ENCODE assay signal across 16 cellular contexts in the genomic region with DNA sequence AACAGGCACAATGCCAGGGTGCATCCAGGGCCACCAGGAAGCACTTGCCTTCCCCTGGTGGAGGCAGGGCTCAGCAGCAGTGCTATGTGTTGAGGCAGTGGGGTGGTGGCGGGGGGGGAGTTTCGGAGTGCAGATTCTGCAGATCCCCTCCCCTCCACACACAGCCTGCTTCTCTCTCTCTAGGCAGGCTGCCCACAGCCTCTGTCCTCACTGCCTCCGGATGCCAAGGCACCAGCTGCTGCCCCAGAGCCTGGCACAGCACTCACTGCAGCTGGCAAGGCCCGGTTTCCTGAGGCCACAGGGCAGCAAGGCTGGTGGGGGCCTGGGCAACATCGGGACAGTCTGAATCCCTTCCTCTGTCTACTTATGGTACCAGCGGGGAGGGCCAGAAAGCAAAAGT. TPM values are rescaled to one million over a fixed set of nuclear protein-coding genes. Genes with fewer than 3 reads are reported as not detected.
DNase-seq lines count a peak whose midpoint lies in the region; ATAC-seq, FAIRE-seq and TF ChIP-seq lines count a peak whose summit lies in the region.
"Had no signal": no experiment of that assay in that cellular context is flagged by ENCODE, and none has a peak within 500 bp of the region (broad histone marks: within the 10 kb centered on the region; RNA-seq: fewer than 3 reads in every experiment).

No MANE protein-coding gene starts in this region.

- TF ChIP-seq POLR2A in adrenal gland (IDR thresholded peaks at IDR 0.05): no peak

- WGBS in adrenal gland, 4 donors: 41 to 60% (median 47%) methylated on average over 4 to 6 of the region's 6 CpGs

- peaks cover 44 to 72% (median 61%) of the 10 kb centered on the region in 10 experiments for H3K4me1 ChIP-seq in BLaER1 treated with 17β-estradiol and CSF1 and Interleukin-3, amounts not matched to agents 10 nM and 100 nM
- peaks cover 0 to 18% of the 10 kb centered on the region in 2 donors for H3K4me1 ChIP-seq in adrenal gland (replicated peaks in 1 of 2)
- peaks cover 29% of the 10 kb centered on the region for H3K4me1 ChIP-seq in left ventricle myocardium inferior

- peaks cover 11% of the 10 kb centered on the region for H3K4me1 Mint-ChIP-seq in T-helper 17 cell

- no peak overlapping the region for H3K27ac Mint-ChIP-seq in T-helper 17 cell

- no peaks in the 10 kb centered on the region for H3K36me3 ChIP-seq in BLaER1 treated with 17β-estradiol and CSF1 and Interleukin-3, amounts not matched to agents 10 nM and 100 nM
- H3K36me3 ChIP-seq in adrenal gland (replicated peaks in 1 of 2) (no peaks in the 10 kb centered on the region), left ventricle myocardium inferior (no peaks in the 10 kb centered on the region)
- H3K36me3 ChIP-seq: esophagus muscularis mucosa had no signal

- intact Hi-C loops in adrenal gland (cut with DNase I): loop anchor here in 1 of 2 donors (5.0 kb wide), 1 partner anchor 35 kb away; a partner anchor contains a TSS
- intact Hi-C loops in left ventricle myocardium inferior (cut with micrococcal nuclease): no loop called here
- intact Hi-C loops in posterior cingulate gyrus (cut with DNase I): loop anchor here (5.0 kb wide), 2 partner anchors 35 to 90 kb away; a partner anchor contains a TSS

- H3K27me3 Mint-ChIP-seq in T-helper 17 cell: peaks cover 23% of the 10 kb centered on the region

- H3K4me2 ChIP-seq in BLaER1 treated with 17β-estradiol and CSF1 and Interleukin-3, amounts not matched to agents 10 nM and 100 nM: peak overlapping the region; percentile 63 to 95 (median 90); a peak in 20 of 22 replicates

- FAIRE-seq in RCC 7860 (lab: Jason Lieb, UNC): no peak
- FAIRE-seq: GM12891 had no signal

- H3K27ac ChIP-seq in BLaER1 treated with 17β-estradiol and CSF1 and Interleukin-3, amounts not matched to agents 10 nM and 100 nM: peak overlapping the region in 8 of 11 experiments; percentile 10 to 81 (median 66); a peak in 12 of 22 replicates
- H3K27ac ChIP-seq in adrenal gland (no peak overlapping the region), left ventricle myocardium inferior (replicated peaks) (peak overlapping the region; percentile 89)

- no peaks in the 10 kb centered on the region for H3K36me3 Mint-ChIP-seq in T-helper 17 cell (ENCODE audit: low read depth)

- DNase-seq in adrenal gland (peak in 6 of 7 donors; percentile 13 to 60 (median 36)), left ventricle myocardium inferior (peak; percentile 55), posterior cingulate gyrus (peak; percentile 92 to 99 (median 96)), T-helper 17 cell (no peak), RCC 7860 (ENCODE audit: low spot score) (no peak), kidney glomerular epithelial cell (lab: John Stamatoyannopoulos, UW) (no peak)
- no peak for DNase-seq in stimulated activated naive CD4-positive, alpha-beta T cell treated with Interleukin-2 at 50 U/mL for 16 hours (lab: John Stamatoyannopoulos, UW)
- DNase-seq: activated CD4-positive, alpha-beta T cell treated with anti-CD3 and anti-CD28 coated beads, Interleukin-2, amount 50 U/mL, for 4 hours; cerebellar nuclear complex; NCI-H2171 treated with DMSO at 0.1 percent for 48 hours; stimulated activated CD4-positive, alpha-beta T cell treated with anti-CD3 and anti-CD28 coated beads, Interleukin-15, amount 100 ng/mL, for 24 hours; T1000 had no signal

- no peaks in the 10 kb centered on the region for H3K9me3 ChIP-seq in BLaER1 treated with 17β-estradiol and CSF1 and Interleukin-3, amounts not matched to agents 10 nM and 100 nM (replicated peaks in 1 of 11)
- H3K9me3 ChIP-seq in adrenal gland (replicated peaks in 1 of 3): no peaks in the 10 kb centered on the region
- no peaks in the 10 kb centered on the region for H3K9me3 ChIP-seq in left ventricle myocardium inferior (replicated peaks)
- H3K9me3 ChIP-seq in T-helper 17 cell (ENCODE audit: control insufficient read depth, low read length, poor library complexity, severe bottlenecking): no peaks in the 10 kb centered on the region
- H3K9me3 ChIP-seq: esophagus muscularis mucosa had no signal

- H3K9ac ChIP-seq in BLaER1 treated with 17β-estradiol and CSF1 and Interleukin-3, amounts not matched to agents 10 nM and 100 nM: peak overlapping the region in 8 of 11 experiments; percentile 11 to 61 (median 42); a peak in 11 of 22 replicates

- H4K20me1 ChIP-seq in BLaER1 treated with 17β-estradiol and CSF1 and Interleukin-3, amounts not matched to agents 10 nM and 100 nM: no peaks in the 10 kb centered on the region

- TF ChIP-seq CTCF in adrenal gland (IDR thresholded peaks at IDR 0.05): no peak
- no peak for TF ChIP-seq CTCF in left ventricle myocardium inferior (IDR thresholded peaks at IDR 0.05; ENCODE audit: borderline replicate concordance)

- no peak overlapping the region for H3K4me3 ChIP-seq in BLaER1 treated with 17β-estradiol and CSF1 and Interleukin-3, amounts not matched to agents 10 nM and 100 nM
- H3K4me3 ChIP-seq in adrenal gland: no peak overlapping the region
- no peak overlapping the region for H3K4me3 ChIP-seq in left ventricle myocardium inferior
- H3K4me3 ChIP-seq: esophagus muscularis mucosa had no signal

- H3K4me3 Mint-ChIP-seq in T-helper 17 cell: no peak overlapping the region

- no peak for ATAC-seq in T-helper 17 cell

- H3K27me3 ChIP-seq in BLaER1 treated with 17β-estradiol and CSF1 and Interleukin-3, amounts not matched to agents 10 nM and 100 nM: no peaks in the 10 kb centered on the region
- H3K27me3 ChIP-seq in adrenal gland (no peaks in the 10 kb centered on the region), left ventricle myocardium inferior (ENCODE audit: low read depth) (peaks cover 2% of the 10 kb centered on the region)
- H3K27me3 ChIP-seq: esophagus muscularis mucosa had no signal

RNA-seq across cellular contexts. Expression of a gene that starts 35.8 kb away (rescaled TPM):
- 10 to 100 TPM in 3 of 8 donors, 1 to 10 TPM in 5; 1.7 to 17.1 (median 4.3) TPM for total RNA-seq in adrenal gland
- polyA plus RNA-seq in adrenal gland: 10 to 100 TPM in 1 of 3 donors, 1 to 10 TPM in 2; 3.3 to 13.6 (median 6.2) TPM
- total RNA-seq in left ventricle myocardium inferior: 0.71 TPM
- under 1 TPM; 0.21 to 0.32 TPM for total RNA-seq in T-helper 17 cell

RNA-seq across cellular contexts. Expression of a gene that starts 56.7 kb away (rescaled TPM):
- 10 to 100 TPM in 5 of 8 donors, 1 to 10 TPM in 3; 3.6 to 23.9 (median 12.3) TPM for total RNA-seq in adrenal gland
- polyA plus RNA-seq in adrenal gland: 10 to 100 TPM in 2 of 3 donors, 1 to 10 TPM in 1; 5.4 to 81.9 (median 35.0) TPM
- total RNA-seq in left ventricle myocardium inferior: 21.1 TPM
- total RNA-seq in T-helper 17 cell: 100 to 1,000 TPM; 464 to 502 TPM
- total RNA-seq: Daoy had no signal

Comparison
In these comparisons a context has a peak if more than half of its experiments do, and no peak if none do; other contexts are left out.
1. H3K27ac ChIP-seq: peak in BLaER1 treated with 17β-estradiol and CSF1 and Interleukin-3, amounts not matched to agents 10 nM and 100 nM (8 of 11) and left ventricle myocardium inferior (single experiment); none in adrenal gland (0 of 5).
2. DNase-seq: peak in adrenal gland (6 of 7), left ventricle myocardium inferior (single experiment) and posterior cingulate gyrus (10 of 10); none in T-helper 17 cell (0 of 3), RCC 7860 (single experiment), kidney glomerular epithelial cell (single experiment) and stimulated activated naive CD4-positive, alpha-beta T cell treated with Interleukin-2 at 50 U/mL for 16 hours (single experiment).
3. RNA of a gene that starts 56.7 kb away (total RNA-seq): 464 to 502 TPM in T-helper 17 cell; 21.1 TPM in left ventricle myocardium inferior (single experiment) and 3.6 to 23.9 TPM in adrenal gland; every median in the first group is over 10 times any median in the second.